Comparison of ENCODE assay signal across 2 cellular contexts in the genomic region with DNA sequence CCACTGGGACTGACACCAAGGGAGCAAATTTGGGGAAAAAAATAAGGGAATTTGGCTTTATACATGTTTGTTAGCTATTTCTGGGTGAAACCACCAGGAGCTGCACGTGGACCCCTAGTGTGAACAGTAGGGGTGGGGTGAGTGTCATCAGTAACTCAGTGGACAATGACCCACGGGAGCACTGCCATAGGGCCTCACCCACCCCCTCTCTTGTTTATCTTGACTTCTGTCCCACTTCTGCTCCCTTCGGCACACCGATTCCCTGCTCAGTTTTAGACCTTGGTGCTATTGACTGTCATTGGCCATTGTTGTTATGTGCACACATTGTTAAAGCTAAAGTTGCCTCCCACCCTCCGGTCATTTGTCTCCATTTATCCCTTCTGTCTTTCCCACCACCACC.
TF ChIP-seq lines count a peak whose summit lies in the region.

No MANE protein-coding gene starts in this region.

TF ChIP-seq in liver, 16 proteins besides CTCF, POLR2A, EP300 and RAD21:
- TF ChIP-seq EGR1 (IDR thresholded peaks at IDR 0.05; ENCODE audit: low read depth in 2 of 2): peak in 1 of 2 donors; percentile 20
- TF ChIP-seq ZBTB33 (IDR thresholded peaks at IDR 0.05): no peak
- TF ChIP-seq GABPA (IDR thresholded peaks at IDR 0.05 in 1 of 2, conservative IDR thresholded peaks at IDR 0.05 in 1 of 2): no peak
- TF ChIP-seq HNF4G (IDR thresholded peaks at IDR 0.05): no peak
- no peak for TF ChIP-seq NR2F2 (IDR thresholded peaks at IDR 0.05)
- no peak for TF ChIP-seq TAF1 (conservative IDR thresholded peaks at IDR 0.05)
- TF ChIP-seq YY1 (IDR thresholded peaks at IDR 0.05): peak; percentile 30
- peak; percentile 48 for TF ChIP-seq FOXA1 (IDR thresholded peaks at IDR 0.05)
- no peak for TF ChIP-seq ATF3 (IDR thresholded peaks at IDR 0.05)
- TF ChIP-seq JUND (IDR thresholded peaks at IDR 0.05): no peak
- TF ChIP-seq, protein P1, sequence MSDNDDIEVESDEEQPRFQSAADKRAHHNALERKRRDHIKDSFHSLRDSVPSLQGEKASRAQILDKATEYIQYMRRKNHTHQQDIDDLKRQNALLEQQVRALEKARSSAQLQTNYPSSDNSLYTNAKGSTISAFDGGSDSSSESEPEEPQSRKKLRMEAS (IDR thresholded peaks at IDR 0.05): no peak
- TF ChIP-seq SP1 (IDR thresholded peaks at IDR 0.05): peak; percentile 32
- peak; percentile 39 to 81 for TF ChIP-seq RXRA (IDR thresholded peaks at IDR 0.05)
- peak; percentile 77 for TF ChIP-seq FOXA2 (IDR thresholded peaks at IDR 0.05)
- peak; percentile 29 to 61 for TF ChIP-seq HNF4A (conservative IDR thresholded peaks at IDR 0.05)
- TF ChIP-seq REST (IDR thresholded peaks at IDR 0.05): peak; percentile 14
TF ChIP-seq in liver: peak in this region for 8.

TF ChIP-seq in HepG2, 621 proteins besides CTCF, POLR2A, EP300 and RAD21:
- TF ChIP-seq SCMH1 (CRISPR knock-in tag; IDR thresholded peaks at IDR 0.05; ENCODE audit: borderline replicate concordance): no peak
- TF ChIP-seq, protein P2, sequence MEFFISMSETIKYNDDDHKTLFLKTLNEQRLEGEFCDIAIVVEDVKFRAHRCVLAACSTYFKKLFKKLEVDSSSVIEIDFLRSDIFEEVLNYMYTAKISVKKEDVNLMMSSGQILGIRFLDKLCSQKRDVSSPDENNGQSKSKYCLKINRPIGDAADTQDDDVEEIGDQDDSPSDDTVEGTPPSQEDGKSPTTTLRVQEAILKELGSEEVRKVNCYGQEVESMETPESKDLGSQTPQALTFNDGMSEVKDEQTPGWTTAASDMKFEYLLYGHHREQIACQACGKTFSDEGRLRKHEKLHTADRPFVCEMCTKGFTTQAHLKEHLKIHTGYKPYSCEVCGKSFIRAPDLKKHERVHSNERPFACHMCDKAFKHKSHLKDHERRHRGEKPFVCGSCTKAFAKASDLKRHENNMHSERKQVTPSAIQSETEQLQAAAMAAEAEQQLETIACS (CRISPR knock-in tag; IDR thresholded peaks at IDR 0.05): no peak
- no peak for TF ChIP-seq PHF8 (CRISPR knock-in tag; IDR thresholded peaks at IDR 0.05)
- no peak for TF ChIP-seq SRSF9 (IDR thresholded peaks at IDR 0.05; ENCODE audit: borderline replicate concordance, insufficient read depth, low read depth, low read length, poor library complexity, severe bottlenecking)
- TF ChIP-seq ZNF770 (CRISPR knock-in tag; IDR thresholded peaks at IDR 0.05): no peak
- TF ChIP-seq ZNF75D (CRISPR knock-in tag; IDR thresholded peaks at IDR 0.05; ENCODE audit: borderline replicate concordance): no peak
- no peak for TF ChIP-seq CCAR2 (optimal IDR thresholded peaks at IDR 0.05; ENCODE audit: low read depth, low read length)
- TF ChIP-seq FOXO1 (CRISPR knock-in tag; IDR thresholded peaks at IDR 0.05): no peak
- TF ChIP-seq ZNF333 (CRISPR knock-in tag; IDR thresholded peaks at IDR 0.05; ENCODE audit: borderline replicate concordance): no peak
- TF ChIP-seq ZNF619 (CRISPR knock-in tag; IDR thresholded peaks at IDR 0.05): no peak
